Comparison of ENCODE assay signal across 9 cellular contexts in genomic region chr3:58422756-58423324, GRCh38. TPM values are rescaled to one million over a fixed set of nuclear protein-coding genes. Genes with fewer than 3 reads are reported as not detected.
DNase-seq lines count a peak whose midpoint lies in the region; ATAC-seq, FAIRE-seq and TF ChIP-seq lines count a peak whose summit lies in the region.
"Had no signal": no experiment of that assay in that cellular context is flagged by ENCODE, and none has a peak within 500 bp of the region (broad histone marks: within the 10 kb centered on the region; RNA-seq: fewer than 3 reads in every experiment).

No MANE protein-coding gene starts in this region.

- H3K27me3 ChIP-seq in bronchial epithelial cell (ENCODE audit: control insufficient read depth, insufficient read depth, low read length) (no peaks in the 10 kb centered on the region), lung (ENCODE audit: control insufficient read depth, insufficient read depth) (no peaks in the 10 kb centered on the region)

- no peaks in the 10 kb centered on the region for H3K9me3 ChIP-seq in HEK293 (ENCODE audit: control insufficient read depth, insufficient read depth, low read depth, low read length)
- H3K9me3 ChIP-seq in lung (ENCODE audit: control insufficient read depth in 2 of 2, insufficient read depth in 1 of 2, low read length in 1 of 2): peaks cover 0 to 3% of the 10 kb centered on the region in 2 donors

- DNase-seq in AG09319 (ENCODE audit: extremely low read depth, low read depth): no peak
- DNase-seq in bronchial epithelial cell (ENCODE audit: low read depth): peak; percentile 18
- DNase-seq in lung (ENCODE audit: low spot score): no peak
- DNase-seq in GM19238 (ENCODE audit: insufficient read length, low spot score): no peak
- no peak for DNase-seq in GM10248 (ENCODE audit: extremely low spot score)
- no peak for DNase-seq in DMS153 (lab: John Stamatoyannopoulos, UW)
- DNase-seq in ecto neural progenitor cell (ENCODE audit: low spot score): no peak
- DNase-seq: NCI-H1417 treated with DMSO at 0.1 percent for 48 hours had no signal

- FAIRE-seq in bronchial epithelial cell (lab: Jason Lieb, UNC): no peak

- H3K27ac ChIP-seq in HEK293 (ENCODE audit: extremely low read depth, low read depth, low read length): no peak overlapping the region
- H3K27ac ChIP-seq in lung (ENCODE audit: low read depth in 1 of 2, low read length in 1 of 2): no peak overlapping the region

- WGBS in lung, 2 donors: 73 to 78% methylated on average over 8 of the region's 8 CpGs

- peak; percentile 31 for TF ChIP-seq CTCF in AG09319 (IDR thresholded peaks at IDR 0.05; ENCODE audit: low read depth, low read length)
- TF ChIP-seq CTCF in HEK293 (tag by site-specific recombination; IDR thresholded peaks at IDR 0.05): peak; percentile 18; the same call in 1 of the 2 replicates
- peak; percentile 21 for TF ChIP-seq CTCF in bronchial epithelial cell (IDR thresholded peaks at IDR 0.05; ENCODE audit: insufficient read depth, low read length, severe bottlenecking)
- no peak for TF ChIP-seq CTCF in lung (IDR thresholded peaks at IDR 0.05; ENCODE audit: control extremely low read depth, extremely low read depth)
- TF ChIP-seq CTCF in GM10248 (IDR thresholded peaks at IDR 0.05; ENCODE audit: control extremely low read depth, extremely low read depth, low read depth, missing control alignments): no peak

- POLR2A ChIA-PET in HEK293 (lab: Yijun Ruan, JAX): no interaction called here
- POLR2A ChIA-PET in GM10248 (lab: Yijun Ruan, JAX): no interaction called here

- H3K4me1 ChIP-seq in HEK293 (ENCODE audit: control insufficient read depth, insufficient read depth, low read length) (no peaks in the 10 kb centered on the region), lung (ENCODE audit: control insufficient read depth in 2 of 2, insufficient read depth in 2 of 2, low read length in 2 of 2) (no peaks in the 10 kb centered on the region)

- H3K4me3 ChIP-seq in HEK293 (ENCODE audit: low read depth, low read length) (no peak overlapping the region), bronchial epithelial cell (ENCODE audit: low read depth, low read length) (no peak overlapping the region), lung (no peak overlapping the region)

- peaks cover 8 to 83% of the 10 kb centered on the region in 2 experiments for H3K36me3 ChIP-seq in HEK293 (ENCODE audit: control insufficient read depth in 2 of 2, insufficient read depth in 1 of 2, low read length in 2 of 2)
- H3K36me3 ChIP-seq in bronchial epithelial cell (ENCODE audit: control insufficient read depth, insufficient read depth, low read length): peaks cover 12% of the 10 kb centered on the region
- H3K36me3 ChIP-seq in lung (ENCODE audit: control insufficient read depth in 2 of 2, insufficient read depth in 2 of 2, low read length in 2 of 2): peaks cover 18 to 26% of the 10 kb centered on the region in 2 donors

- peak; percentile 58 for ATAC-seq in lung (ENCODE audit: insufficient read depth, low FRiP score)

- CTCF ChIA-PET in HEK293 (lab: Yijun Ruan, JAX): interaction anchor here (0.7 kb wide), 1 partner anchor 102 kb away, joined by 3 read pairs; no protein-coding TSS in a partner anchor
- CTCF ChIA-PET in GM10248 (lab: Yijun Ruan, JAX): interaction anchor here (0.7 to 3.9 kb wide), 6 partner anchors 7 to 71 kb away, joined by 3 to 20 read pairs (median 4); no protein-coding TSS in a partner anchor

TF ChIP-seq in HEK293, 187 proteins besides CTCF, POLR2A, EP300 and RAD21:
- no peak for TF ChIP-seq RBAK (tag by site-specific recombination; IDR thresholded peaks at IDR 0.05)
- TF ChIP-seq ZNF704 (tag by site-specific recombination; IDR thresholded peaks at IDR 0.05): no peak
- TF ChIP-seq KLF8 (tag by site-specific recombination; IDR thresholded peaks at IDR 0.05): no peak
- TF ChIP-seq ZBTB26 (tag by site-specific recombination; optimal IDR thresholded peaks at IDR 0.05): no peak
- TF ChIP-seq ZNF558 (tag by site-specific recombination; IDR thresholded peaks at IDR 0.05): no peak
- TF ChIP-seq ZNF530 (tag by site-specific recombination; IDR thresholded peaks at IDR 0.05; ENCODE audit: low read depth): no peak
- TF ChIP-seq KLF7 (tag by site-specific recombination; IDR thresholded peaks at IDR 0.05; ENCODE audit: borderline replicate concordance): no peak
- 0 out of 2 replicates have a peak, but pooled peaks have one; percentile 11 for TF ChIP-seq ZFHX2 (tag by site-specific recombination; conservative IDR thresholded peaks at IDR 0.05)
- TF ChIP-seq ZNF610 (tag by site-specific recombination; IDR thresholded peaks at IDR 0.05; ENCODE audit: borderline replicate concordance): no peak
- TF ChIP-seq ZNF654 (tag by site-specific recombination; IDR thresholded peaks at IDR 0.05; ENCODE audit: low read depth): peak; percentile 32; the same call in 1 of the 2 replicates
- no peak for TF ChIP-seq REPIN1 (tag by site-specific recombination; IDR thresholded peaks at IDR 0.05; ENCODE audit: low read depth)
- no peak for TF ChIP-seq ZFP41 (tag by site-specific recombination; IDR thresholded peaks at IDR 0.05; ENCODE audit: borderline replicate concordance)
- TF ChIP-seq ZNF645 (tag by site-specific recombination; IDR thresholded peaks at IDR 0.05): no peak
- TF ChIP-seq HOXD13 (CRISPR knock-in tag; IDR thresholded peaks at IDR 0.05; ENCODE audit: borderline replicate concordance): no peak
- TF ChIP-seq TCF7L2 (IDR thresholded peaks at IDR 0.05; ENCODE audit: borderline replicate concordance, low read depth, low read length): no peak
- no peak for TF ChIP-seq ZNF426 (tag by site-specific recombination; IDR thresholded peaks at IDR 0.05)

RNA-seq across cellular contexts. Expression of gene PDHB, which starts 10.8 kb away (rescaled TPM):
- total RNA-seq in bronchial epithelial cell: 32.4 and 37.5 TPM in 2 replicates
- 10 to 100 TPM; 50.8 to 63.5 TPM for total RNA-seq in lung
- 10 to 100 TPM; 62.6 to 67.6 TPM for polyA plus RNA-seq in lung

Comparison
In these comparisons a context has a peak if more than half of its experiments do, and no peak if none do; other contexts are left out.
1. CTCF ChIP-seq: peak in AG09319 (single experiment), HEK293 (single experiment) and bronchial epithelial cell (single experiment); none in lung (single experiment) and GM10248 (single experiment).